2 cellular contexts compared by ENCODE assay signal in the genomic region with DNA sequence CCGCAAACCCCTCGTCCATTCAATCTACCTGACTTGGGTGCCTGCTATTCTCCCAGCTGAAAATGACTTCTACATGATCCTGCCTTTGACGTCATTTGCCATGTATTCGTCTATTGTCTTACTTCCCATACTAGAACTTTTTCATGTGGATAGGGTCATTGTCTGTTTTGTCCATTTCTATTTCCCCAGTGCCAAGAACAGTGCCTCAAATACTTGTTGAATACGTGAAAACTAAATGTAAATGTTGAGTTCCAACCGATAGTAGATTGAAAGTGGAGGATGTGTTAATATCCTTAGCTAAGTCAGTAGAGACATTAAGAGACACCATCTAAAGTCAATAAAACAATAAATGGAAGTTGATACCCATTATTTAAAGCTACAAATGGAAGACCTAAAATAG.
TF ChIP-seq lines count a peak whose summit lies in the region.

No MANE protein-coding gene starts in this region.

TF ChIP-seq in SK-N-SH, 30 proteins besides CTCF, POLR2A, EP300 and RAD21 (continued from another document):
- TF ChIP-seq, protein P1, sequence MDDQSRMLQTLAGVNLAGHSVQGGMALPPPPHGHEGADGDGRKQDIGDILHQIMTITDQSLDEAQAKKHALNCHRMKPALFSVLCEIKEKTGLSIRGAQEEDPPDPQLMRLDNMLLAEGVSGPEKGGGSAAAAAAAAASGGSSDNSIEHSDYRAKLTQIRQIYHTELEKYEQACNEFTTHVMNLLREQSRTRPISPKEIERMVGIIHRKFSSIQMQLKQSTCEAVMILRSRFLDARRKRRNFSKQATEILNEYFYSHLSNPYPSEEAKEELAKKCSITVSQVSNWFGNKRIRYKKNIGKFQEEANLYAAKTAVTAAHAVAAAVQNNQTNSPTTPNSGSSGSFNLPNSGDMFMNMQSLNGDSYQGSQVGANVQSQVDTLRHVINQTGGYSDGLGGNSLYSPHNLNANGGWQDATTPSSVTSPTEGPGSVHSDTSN (IDR thresholded peaks at IDR 0.05), result no peak
- TF ChIP-seq ELF1 (IDR thresholded peaks at IDR 0.05), result no peak
- TF ChIP-seq POLR2AphosphoS5 (IDR thresholded peaks at IDR 0.05; ENCODE audit: low read depth, low read length), result no peak
- no peak for TF ChIP-seq MEF2A (IDR thresholded peaks at IDR 0.05; ENCODE audit: borderline replicate concordance, low read depth)
- no peak for TF ChIP-seq FOXJ3 (CRISPR knock-in tag; IDR thresholded peaks at IDR 0.05)

TF ChIP-seq in SK-N-SH treated with all-trans-retinoic acid at 6 μM for 48 hours, 23 proteins besides CTCF, POLR2A, EP300 and RAD21 (continued from another document):
- TF ChIP-seq, protein P2, sequence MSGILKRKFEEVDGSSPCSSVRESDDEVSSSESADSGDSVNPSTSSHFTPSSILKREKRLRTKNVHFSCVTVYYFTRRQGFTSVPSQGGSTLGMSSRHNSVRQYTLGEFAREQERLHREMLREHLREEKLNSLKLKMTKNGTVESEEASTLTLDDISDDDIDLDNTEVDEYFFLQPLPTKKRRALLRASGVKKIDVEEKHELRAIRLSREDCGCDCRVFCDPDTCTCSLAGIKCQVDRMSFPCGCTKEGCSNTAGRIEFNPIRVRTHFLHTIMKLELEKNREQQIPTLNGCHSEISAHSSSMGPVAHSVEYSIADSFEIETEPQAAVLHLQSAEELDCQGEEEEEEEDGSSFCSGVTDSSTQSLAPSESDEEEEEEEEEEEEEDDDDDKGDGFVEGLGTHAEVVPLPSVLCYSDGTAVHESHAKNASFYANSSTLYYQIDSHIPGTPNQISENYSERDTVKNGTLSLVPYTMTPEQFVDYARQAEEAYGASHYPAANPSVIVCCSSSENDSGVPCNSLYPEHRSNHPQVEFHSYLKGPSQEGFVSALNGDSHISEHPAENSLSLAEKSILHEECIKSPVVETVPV (CRISPR knock-in tag; IDR thresholded peaks at IDR 0.05), result no peak
- TF ChIP-seq RARB (CRISPR knock-in tag; IDR thresholded peaks at IDR 0.05) (no peak), ZNF8 (CRISPR knock-in tag; IDR thresholded peaks at IDR 0.05) (no peak), SNAI2 (CRISPR knock-in tag; IDR thresholded peaks at IDR 0.05) (no peak)
